ENCODE assay signal across 20 cellular contexts in the genomic region with DNA sequence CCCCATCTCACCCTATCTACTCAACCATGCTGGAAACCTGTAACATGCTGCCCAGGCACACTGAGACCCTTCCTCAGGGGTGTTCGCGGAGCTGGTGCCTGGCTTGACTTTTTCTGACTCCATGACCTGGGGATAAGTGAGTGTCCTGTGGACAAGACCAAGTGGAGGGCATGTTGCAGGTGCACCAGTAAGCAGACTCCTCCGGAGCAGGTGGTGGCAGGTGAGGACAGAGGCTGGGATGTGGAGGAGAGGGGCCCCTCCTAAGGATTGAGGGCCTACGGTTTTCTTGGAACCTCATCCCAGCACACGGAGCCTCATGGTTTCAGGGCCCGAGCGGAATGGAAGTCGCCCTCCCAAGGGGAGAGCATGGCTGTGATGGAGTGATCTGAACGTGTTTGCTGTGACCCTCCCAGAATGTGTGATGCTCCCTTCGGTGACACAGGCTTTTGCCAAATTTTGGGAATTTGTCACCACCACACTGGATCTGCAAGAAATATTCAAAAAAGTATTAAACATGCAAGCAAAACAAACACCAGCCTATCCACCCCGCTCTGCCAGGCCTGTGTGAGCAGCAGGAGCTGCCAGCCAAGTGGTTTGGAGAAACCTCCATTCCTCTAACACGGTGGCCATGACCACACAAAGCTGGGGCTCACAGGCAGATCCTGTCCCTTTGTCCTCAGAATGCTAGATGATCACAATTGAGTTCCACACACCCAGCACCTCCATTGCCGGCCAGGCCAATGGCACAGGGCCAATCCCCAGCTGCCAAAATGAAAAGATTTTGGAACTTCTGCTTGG.
"Had no signal": no experiment of that assay in that cellular context is flagged by ENCODE, and none has a peak within 500 bp of the region (broad histone marks: within the 10 kb centered on the region; RNA-seq: fewer than 3 reads in every experiment).

No MANE protein-coding gene starts in this region.

- ATAC-seq: mucosa of descending colon; naive thymus-derived CD8-positive, alpha-beta T cell; psoas muscle; right lobe of liver; stimulated activated naive B cell treated with anti-CD40 and anti-IgM and Interleukin-4, amounts not matched to agents 10 μg/mL and 1 μg/mL and 100 μg/mL, for 72 hours; stimulated activated naive CD8-positive, alpha-beta T cell treated with anti-CD3 and anti-CD28 coated beads, Interleukin-15, amount 100 ng/mL, for 72 hours had no signal

- H3K4me3 Mint-ChIP-seq: naive thymus-derived CD8-positive, alpha-beta T cell; stimulated activated naive B cell treated with anti-CD40 and anti-IgM and Interleukin-4, amounts not matched to agents 10 μg/mL and 1 μg/mL and 100 μg/mL, for 72 hours; stimulated activated naive CD8-positive, alpha-beta T cell treated with anti-CD3 and anti-CD28 coated beads, Interleukin-15, amount 100 ng/mL, for 72 hours had no signal

- H3K36me3 ChIP-seq: colonic mucosa, right lobe of liver, tibial nerve had no signal

- H3K4me1 ChIP-seq: colonic mucosa, parathyroid adenoma, psoas muscle, right lobe of liver, testis, tibial nerve had no signal

- H3K4me2 ChIP-seq: hepatocyte had no signal

- H3K27ac Mint-ChIP-seq: stimulated activated naive B cell treated with anti-CD40 and anti-IgM and Interleukin-4, amounts not matched to agents 10 μg/mL and 1 μg/mL and 100 μg/mL, for 72 hours; stimulated activated naive CD8-positive, alpha-beta T cell treated with anti-CD3 and anti-CD28 coated beads, Interleukin-15, amount 100 ng/mL, for 72 hours had no signal

- H3K27me3 ChIP-seq: colonic mucosa, hepatocyte, right lobe of liver, testis, tibial nerve had no signal

- H3K79me2 ChIP-seq: hepatocyte, parathyroid adenoma had no signal

- H3K9ac ChIP-seq: parathyroid adenoma had no signal

- H2AFZ ChIP-seq: hepatocyte, parathyroid adenoma had no signal

- H3K9me3 ChIP-seq: colonic mucosa, psoas muscle, right lobe of liver, testis had no signal

- DNase-seq: cerebellar nuclear complex; colonic mucosa; dermis blood vessel endothelial cell; effector CD4-positive, alpha-beta T cell; foreskin melanocyte; kidney glomerular epithelial cell; mammary epithelial cell; mucosa of descending colon; psoas muscle; retina; right lobe of liver; stimulated activated CD4-positive, alpha-beta T cell treated with anti-CD3 and anti-CD28 coated beads, Interleukin-2, amount 100 ng/mL, for 24 hours; stimulated activated CD4-positive, alpha-beta T cell treated with anti-CD3 and anti-CD28 coated beads, Interleukin-4, amount 100 ng/mL, for 4 hours; stimulated activated naive B cell treated with anti-CD40 and anti-IgM and Interleukin-4, amounts not matched to agents 10 μg/mL and 1 μg/mL and 100 μg/mL, for 72 hours; stimulated activated naive CD8-positive, alpha-beta T cell treated with anti-CD3 and anti-CD28 coated beads, Interleukin-15, amount 100 ng/mL, for 72 hours; testis had no signal

- H3K27ac ChIP-seq: colonic mucosa, hepatocyte, parathyroid adenoma, psoas muscle, right lobe of liver, testis, tibial nerve had no signal

- H3K4me3 ChIP-seq: colonic mucosa, hepatocyte, mucosa of descending colon, psoas muscle, right lobe of liver, testis, tibial nerve had no signal

- H3K4me1 Mint-ChIP-seq: naive thymus-derived CD8-positive, alpha-beta T cell had no signal

- H3K36me3 Mint-ChIP-seq: stimulated activated naive B cell treated with anti-CD40 and anti-IgM and Interleukin-4, amounts not matched to agents 10 μg/mL and 1 μg/mL and 100 μg/mL, for 72 hours had no signal
